1 cellular context compared by ENCODE assay signal in genomic region chr2:216210711-216211131, GRCh38.
TF ChIP-seq lines count a peak whose summit lies in the region.

No MANE protein-coding gene starts in this region.

TF ChIP-seq in SK-N-SH treated with all-trans-retinoic acid at 6 μM for 48 hours, 23 proteins besides CTCF, POLR2A, EP300 and RAD21 (continued from another document):
- TF ChIP-seq TSHZ2 (CRISPR knock-in tag; IDR thresholded peaks at IDR 0.05) (no peak), ZFP30 (CRISPR knock-in tag; IDR thresholded peaks at IDR 0.05) (no peak), ZNF8 (CRISPR knock-in tag; IDR thresholded peaks at IDR 0.05) (no peak), ZNF565 (CRISPR knock-in tag; conservative IDR thresholded peaks at IDR 0.05; ENCODE audit: low read depth) (no peak), CSDC2 (CRISPR knock-in tag; IDR thresholded peaks at IDR 0.05) (no peak), PPARA (CRISPR knock-in tag; IDR thresholded peaks at IDR 0.05; ENCODE audit: borderline replicate concordance) (no peak), OSR1 (CRISPR knock-in tag; IDR thresholded peaks at IDR 0.05) (no peak), ZNF70 (CRISPR knock-in tag; IDR thresholded peaks at IDR 0.05) (no peak), ZFP3 (CRISPR knock-in tag; IDR thresholded peaks at IDR 0.05) (no peak)
TF ChIP-seq in SK-N-SH treated with all-trans-retinoic acid at 6 μM for 48 hours: peak in this region for 0.
